Comparison of ENCODE assay signal across 1 cellular context in genomic region chr1:206635080-206635982, GRCh38.
TF ChIP-seq lines count a peak whose summit lies in the region.

DYRK3 (plus strand) TSS chr1:206635536; CDS start chr1:206635704, 168 bp downstream.

TF ChIP-seq in K562, 482 proteins besides CTCF, POLR2A, EP300 and RAD21 (continued from another document and continues in another):
- TF ChIP-seq VEZF1 (CRISPR knock-in tag; IDR thresholded peaks at IDR 0.05) (peak; percentile 95), RCOR1 (IDR thresholded peaks at IDR 0.05; ENCODE audit: borderline replicate concordance in 1 of 2, low read depth in 2 of 2, low read length in 2 of 2) (peak in 1 of 2 experiments; percentile 56; a peak in 1 of 4 replicates), SMARCE1 (IDR thresholded peaks at IDR 0.05) (0 out of 2 replicates have a peak, but pooled peaks have one; percentile 58), ETV1 (tag; conservative IDR thresholded peaks at IDR 0.05; ENCODE audit: low read depth) (peak; percentile 78), ZNF134 (CRISPR knock-in tag; conservative IDR thresholded peaks at IDR 0.05) (no peak), RBM22 (IDR thresholded peaks at IDR 0.05; ENCODE audit: low read depth, low read length, poor library complexity, severe bottlenecking) (peak; percentile 95), PHB (CRISPR knock-in tag; IDR thresholded peaks at IDR 0.05) (no peak), DPF2 (IDR thresholded peaks at IDR 0.05) (peak; percentile 37; the same call in 1 of the 2 replicates), ZNF830 (CRISPR knock-in tag; IDR thresholded peaks at IDR 0.05) (no peak), NFIX (CRISPR knock-in tag; IDR thresholded peaks at IDR 0.05; ENCODE audit: low read depth) (no peak), GATAD2A (IDR thresholded peaks at IDR 0.05) (peak; percentile 80), RBM34 (IDR thresholded peaks at IDR 0.05; ENCODE audit: borderline replicate concordance, insufficient read depth, low read length) (peak; percentile 99; the same call in 1 of the 2 replicates), HNRNPUL1 (IDR thresholded peaks at IDR 0.05; ENCODE audit: low read length) (no peak), POLR2AphosphoS5 (IDR thresholded peaks at IDR 0.05; ENCODE audit: control insufficient read depth, insufficient read depth, low read depth, low read length) (peak; percentile 77), ZNF280B (CRISPR knock-in tag; IDR thresholded peaks at IDR 0.05) (no peak), ZNF133 (CRISPR knock-in tag; IDR thresholded peaks at IDR 0.05) (no peak), C11orf30 (IDR thresholded peaks at IDR 0.05; ENCODE audit: low read depth) (no peak), ZHX1 (conservative IDR thresholded peaks at IDR 0.05; ENCODE audit: low read length) (no peak), SUPT5H (IDR thresholded peaks at IDR 0.05) (peak; percentile 91), MAZ (CRISPR knock-in tag; conservative IDR thresholded peaks at IDR 0.05 in 1 of 2, IDR thresholded peaks at IDR 0.05 in 1 of 2) (peak; percentile 98 to 99), ZNF696 (CRISPR knock-in tag; conservative IDR thresholded peaks at IDR 0.05) (no peak), PRPF4 (IDR thresholded peaks at IDR 0.05; ENCODE audit: insufficient read depth, low read depth, low read length, poor library complexity, severe bottlenecking) (no peak), HLTF (IDR thresholded peaks at IDR 0.05) (no peak), LCOR (CRISPR knock-in tag; IDR thresholded peaks at IDR 0.05) (peak; percentile 81; the same call in 1 of the 2 replicates), TAF1 (IDR thresholded peaks at IDR 0.05; ENCODE audit: control insufficient read depth, extremely low read depth, insufficient read depth, low read length, severe bottlenecking) (peak; percentile 88), KLF16 (IDR thresholded peaks at IDR 0.05) (no peak), PPARD (CRISPR knock-in tag; IDR thresholded peaks at IDR 0.05) (no peak), HMBOX1 (IDR thresholded peaks at IDR 0.05) (no peak; the same call in 1 of the 2 replicates)
- TF ChIP-seq, protein P1, sequence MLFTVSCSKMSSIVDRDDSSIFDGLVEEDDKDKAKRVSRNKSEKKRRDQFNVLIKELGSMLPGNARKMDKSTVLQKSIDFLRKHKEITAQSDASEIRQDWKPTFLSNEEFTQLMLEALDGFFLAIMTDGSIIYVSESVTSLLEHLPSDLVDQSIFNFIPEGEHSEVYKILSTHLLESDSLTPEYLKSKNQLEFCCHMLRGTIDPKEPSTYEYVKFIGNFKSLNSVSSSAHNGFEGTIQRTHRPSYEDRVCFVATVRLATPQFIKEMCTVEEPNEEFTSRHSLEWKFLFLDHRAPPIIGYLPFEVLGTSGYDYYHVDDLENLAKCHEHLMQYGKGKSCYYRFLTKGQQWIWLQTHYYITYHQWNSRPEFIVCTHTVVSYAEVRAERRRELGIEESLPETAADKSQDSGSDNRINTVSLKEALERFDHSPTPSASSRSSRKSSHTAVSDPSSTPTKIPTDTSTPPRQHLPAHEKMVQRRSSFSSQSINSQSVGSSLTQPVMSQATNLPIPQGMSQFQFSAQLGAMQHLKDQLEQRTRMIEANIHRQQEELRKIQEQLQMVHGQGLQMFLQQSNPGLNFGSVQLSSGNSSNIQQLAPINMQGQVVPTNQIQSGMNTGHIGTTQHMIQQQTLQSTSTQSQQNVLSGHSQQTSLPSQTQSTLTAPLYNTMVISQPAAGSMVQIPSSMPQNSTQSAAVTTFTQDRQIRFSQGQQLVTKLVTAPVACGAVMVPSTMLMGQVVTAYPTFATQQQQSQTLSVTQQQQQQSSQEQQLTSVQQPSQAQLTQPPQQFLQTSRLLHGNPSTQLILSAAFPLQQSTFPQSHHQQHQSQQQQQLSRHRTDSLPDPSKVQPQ (CRISPR knock-in tag; IDR thresholded peaks at IDR 0.05; ENCODE audit: borderline replicate concordance) = no peak
- TF ChIP-seq, protein P2, sequence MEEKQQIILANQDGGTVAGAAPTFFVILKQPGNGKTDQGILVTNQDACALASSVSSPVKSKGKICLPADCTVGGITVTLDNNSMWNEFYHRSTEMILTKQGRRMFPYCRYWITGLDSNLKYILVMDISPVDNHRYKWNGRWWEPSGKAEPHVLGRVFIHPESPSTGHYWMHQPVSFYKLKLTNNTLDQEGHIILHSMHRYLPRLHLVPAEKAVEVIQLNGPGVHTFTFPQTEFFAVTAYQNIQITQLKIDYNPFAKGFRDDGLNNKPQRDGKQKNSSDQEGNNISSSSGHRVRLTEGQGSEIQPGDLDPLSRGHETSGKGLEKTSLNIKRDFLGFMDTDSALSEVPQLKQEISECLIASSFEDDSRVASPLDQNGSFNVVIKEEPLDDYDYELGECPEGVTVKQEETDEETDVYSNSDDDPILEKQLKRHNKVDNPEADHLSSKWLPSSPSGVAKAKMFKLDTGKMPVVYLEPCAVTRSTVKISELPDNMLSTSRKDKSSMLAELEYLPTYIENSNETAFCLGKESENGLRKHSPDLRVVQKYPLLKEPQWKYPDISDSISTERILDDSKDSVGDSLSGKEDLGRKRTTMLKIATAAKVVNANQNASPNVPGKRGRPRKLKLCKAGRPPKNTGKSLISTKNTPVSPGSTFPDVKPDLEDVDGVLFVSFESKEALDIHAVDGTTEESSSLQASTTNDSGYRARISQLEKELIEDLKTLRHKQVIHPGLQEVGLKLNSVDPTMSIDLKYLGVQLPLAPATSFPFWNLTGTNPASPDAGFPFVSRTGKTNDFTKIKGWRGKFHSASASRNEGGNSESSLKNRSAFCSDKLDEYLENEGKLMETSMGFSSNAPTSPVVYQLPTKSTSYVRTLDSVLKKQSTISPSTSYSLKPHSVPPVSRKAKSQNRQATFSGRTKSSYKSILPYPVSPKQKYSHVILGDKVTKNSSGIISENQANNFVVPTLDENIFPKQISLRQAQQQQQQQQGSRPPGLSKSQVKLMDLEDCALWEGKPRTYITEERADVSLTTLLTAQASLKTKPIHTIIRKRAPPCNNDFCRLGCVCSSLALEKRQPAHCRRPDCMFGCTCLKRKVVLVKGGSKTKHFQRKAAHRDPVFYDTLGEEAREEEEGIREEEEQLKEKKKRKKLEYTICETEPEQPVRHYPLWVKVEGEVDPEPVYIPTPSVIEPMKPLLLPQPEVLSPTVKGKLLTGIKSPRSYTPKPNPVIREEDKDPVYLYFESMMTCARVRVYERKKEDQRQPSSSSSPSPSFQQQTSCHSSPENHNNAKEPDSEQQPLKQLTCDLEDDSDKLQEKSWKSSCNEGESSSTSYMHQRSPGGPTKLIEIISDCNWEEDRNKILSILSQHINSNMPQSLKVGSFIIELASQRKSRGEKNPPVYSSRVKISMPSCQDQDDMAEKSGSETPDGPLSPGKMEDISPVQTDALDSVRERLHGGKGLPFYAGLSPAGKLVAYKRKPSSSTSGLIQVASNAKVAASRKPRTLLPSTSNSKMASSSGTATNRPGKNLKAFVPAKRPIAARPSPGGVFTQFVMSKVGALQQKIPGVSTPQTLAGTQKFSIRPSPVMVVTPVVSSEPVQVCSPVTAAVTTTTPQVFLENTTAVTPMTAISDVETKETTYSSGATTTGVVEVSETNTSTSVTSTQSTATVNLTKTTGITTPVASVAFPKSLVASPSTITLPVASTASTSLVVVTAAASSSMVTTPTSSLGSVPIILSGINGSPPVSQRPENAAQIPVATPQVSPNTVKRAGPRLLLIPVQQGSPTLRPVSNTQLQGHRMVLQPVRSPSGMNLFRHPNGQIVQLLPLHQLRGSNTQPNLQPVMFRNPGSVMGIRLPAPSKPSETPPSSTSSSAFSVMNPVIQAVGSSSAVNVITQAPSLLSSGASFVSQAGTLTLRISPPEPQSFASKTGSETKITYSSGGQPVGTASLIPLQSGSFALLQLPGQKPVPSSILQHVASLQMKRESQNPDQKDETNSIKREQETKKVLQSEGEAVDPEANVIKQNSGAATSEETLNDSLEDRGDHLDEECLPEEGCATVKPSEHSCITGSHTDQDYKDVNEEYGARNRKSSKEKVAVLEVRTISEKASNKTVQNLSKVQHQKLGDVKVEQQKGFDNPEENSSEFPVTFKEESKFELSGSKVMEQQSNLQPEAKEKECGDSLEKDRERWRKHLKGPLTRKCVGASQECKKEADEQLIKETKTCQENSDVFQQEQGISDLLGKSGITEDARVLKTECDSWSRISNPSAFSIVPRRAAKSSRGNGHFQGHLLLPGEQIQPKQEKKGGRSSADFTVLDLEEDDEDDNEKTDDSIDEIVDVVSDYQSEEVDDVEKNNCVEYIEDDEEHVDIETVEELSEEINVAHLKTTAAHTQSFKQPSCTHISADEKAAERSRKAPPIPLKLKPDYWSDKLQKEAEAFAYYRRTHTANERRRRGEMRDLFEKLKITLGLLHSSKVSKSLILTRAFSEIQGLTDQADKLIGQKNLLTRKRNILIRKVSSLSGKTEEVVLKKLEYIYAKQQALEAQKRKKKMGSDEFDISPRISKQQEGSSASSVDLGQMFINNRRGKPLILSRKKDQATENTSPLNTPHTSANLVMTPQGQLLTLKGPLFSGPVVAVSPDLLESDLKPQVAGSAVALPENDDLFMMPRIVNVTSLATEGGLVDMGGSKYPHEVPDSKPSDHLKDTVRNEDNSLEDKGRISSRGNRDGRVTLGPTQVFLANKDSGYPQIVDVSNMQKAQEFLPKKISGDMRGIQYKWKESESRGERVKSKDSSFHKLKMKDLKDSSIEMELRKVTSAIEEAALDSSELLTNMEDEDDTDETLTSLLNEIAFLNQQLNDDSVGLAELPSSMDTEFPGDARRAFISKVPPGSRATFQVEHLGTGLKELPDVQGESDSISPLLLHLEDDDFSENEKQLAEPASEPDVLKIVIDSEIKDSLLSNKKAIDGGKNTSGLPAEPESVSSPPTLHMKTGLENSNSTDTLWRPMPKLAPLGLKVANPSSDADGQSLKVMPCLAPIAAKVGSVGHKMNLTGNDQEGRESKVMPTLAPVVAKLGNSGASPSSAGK (IDR thresholded peaks at IDR 0.05) = peak; percentile 99
- TF ChIP-seq, protein P3, sequence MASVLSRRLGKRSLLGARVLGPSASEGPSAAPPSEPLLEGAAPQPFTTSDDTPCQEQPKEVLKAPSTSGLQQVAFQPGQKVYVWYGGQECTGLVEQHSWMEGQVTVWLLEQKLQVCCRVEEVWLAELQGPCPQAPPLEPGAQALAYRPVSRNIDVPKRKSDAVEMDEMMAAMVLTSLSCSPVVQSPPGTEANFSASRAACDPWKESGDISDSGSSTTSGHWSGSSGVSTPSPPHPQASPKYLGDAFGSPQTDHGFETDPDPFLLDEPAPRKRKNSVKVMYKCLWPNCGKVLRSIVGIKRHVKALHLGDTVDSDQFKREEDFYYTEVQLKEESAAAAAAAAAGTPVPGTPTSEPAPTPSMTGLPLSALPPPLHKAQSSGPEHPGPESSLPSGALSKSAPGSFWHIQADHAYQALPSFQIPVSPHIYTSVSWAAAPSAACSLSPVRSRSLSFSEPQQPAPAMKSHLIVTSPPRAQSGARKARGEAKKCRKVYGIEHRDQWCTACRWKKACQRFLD (CRISPR knock-in tag; IDR thresholded peaks at IDR 0.05) = no peak
